Comparison of ENCODE assay signal across 8 cellular contexts in genomic region chr3:111967651-111968274, GRCh38. TPM values are rescaled to one million over a fixed set of nuclear protein-coding genes. Genes with fewer than 3 reads are reported as not detected.
A peak's percentile ranks its signal among the peaks of the same experiment; 100 is the strongest.
DNase-seq lines count a peak whose midpoint lies in the region; ATAC-seq and TF ChIP-seq lines count a peak whose summit lies in the region.

No MANE protein-coding gene starts in this region.

- H3K9me3 ChIP-seq in BLaER1 (no peaks in the 10 kb centered on the region), liver (ENCODE audit: control insufficient read depth in 4 of 4, low read length in 3 of 4) (no peaks in the 10 kb centered on the region)

- TF ChIP-seq RAD21 in liver (IDR thresholded peaks at IDR 0.05), result peak; percentile 95 to 97

- H3K27ac ChIP-seq in BLaER1 (no peak overlapping the region), liver (ENCODE audit: low read depth in 1 of 2, low read length in 2 of 2) (peak overlapping the region in 1 of 2 donors; percentile 52)

- no peaks in the 10 kb centered on the region for H4K20me1 ChIP-seq in BLaER1

- peak; percentile 96 for ATAC-seq in HG03432 (IDR thresholded peaks at IDR 0.05; ENCODE audit: unreplicated experiment)

- TF ChIP-seq CTCF in choroid plexus epithelial cell (conservative IDR thresholded peaks at IDR 0.05; ENCODE audit: low read depth, low read length), result peak; percentile 95
- TF ChIP-seq CTCF in liver (IDR thresholded peaks at IDR 0.05; ENCODE audit: low read depth, low read length, missing input control), result peak; percentile 87

- peak overlapping the region; percentile 30 for H3K4me2 ChIP-seq in BLaER1

- H3K4me3 ChIP-seq in BLaER1 (no peak overlapping the region), choroid plexus epithelial cell (ENCODE audit: low read depth, low read length) (no peak overlapping the region), liver (ENCODE audit: low read depth in 1 of 3, low read length in 3 of 3) (no peak overlapping the region)

- H3K9ac ChIP-seq in BLaER1 (no peak overlapping the region), liver (ENCODE audit: low read depth in 1 of 2, low read length in 2 of 2) (peak overlapping the region in 1 of 2 donors; percentile 8)

- no peaks in the 10 kb centered on the region for H3K36me3 ChIP-seq in BLaER1
- peaks cover 3 to 33% (median 10%) of the 10 kb centered on the region in 4 donors for H3K36me3 ChIP-seq in liver (ENCODE audit: control insufficient read depth in 4 of 4, insufficient read depth in 3 of 4, low read depth in 1 of 4, low read length in 3 of 4)

- DNase-seq in GM19240 (ENCODE audit: insufficient read length, low spot score) (peak; percentile 20), NCI-H460 (ENCODE audit: extremely low read depth, low read depth) (peak; percentile 76), choroid plexus epithelial cell (ENCODE audit: low read depth) (peak; percentile 90)
- peak; percentile 76 for DNase-seq in activated CD4-positive, alpha-beta T cell treated with anti-CD3 and anti-CD28 coated beads for 24 hours (ENCODE audit: low read depth in 2 of 2)
- peak; percentile 78 to 81 for DNase-seq in stimulated activated CD4-positive, alpha-beta T cell treated with anti-CD3 and anti-CD28 coated beads, Interleukin-4, amount 100 ng/mL, for 48 hours (ENCODE audit: low read depth in 2 of 2)

- 11% methylated on average over 8 of the region's 8 CpGs for WGBS in liver

- H3K27me3 ChIP-seq in BLaER1 (no peaks in the 10 kb centered on the region), liver (ENCODE audit: control insufficient read depth in 4 of 4, insufficient read depth in 4 of 4, low read length in 3 of 4) (no peaks in the 10 kb centered on the region)

- H3K4me1 ChIP-seq in BLaER1 (peaks cover 38% of the 10 kb centered on the region), liver (ENCODE audit: control insufficient read depth in 4 of 4, insufficient read depth in 4 of 4, low read length in 3 of 4) (peaks cover 0 to 20% (median 11%) of the 10 kb centered on the region in 4 donors)

TF ChIP-seq in liver, 16 proteins besides CTCF, POLR2A, EP300 and RAD21:
- peak in 1 of 2 donors; percentile 54 for TF ChIP-seq HNF4A (conservative IDR thresholded peaks at IDR 0.05)
- peak in 1 of 2 donors; percentile 38 for TF ChIP-seq RXRA (IDR thresholded peaks at IDR 0.05)
- TF ChIP-seq MAX (IDR thresholded peaks at IDR 0.05), result no peak
- TF ChIP-seq EGR1 (IDR thresholded peaks at IDR 0.05; ENCODE audit: low read depth in 2 of 2), result no peak
TF ChIP-seq in liver: peak in this region for 2.

RNA-seq across cellular contexts. Expression of gene ABHD10, which starts 11.1 kb away (rescaled TPM):
- 68.6 and 70.3 TPM in 2 replicates for total RNA-seq in NCI-H460 (2014; rRNA removed; shearing (Covaris generic))
- 47.6 and 69.5 TPM in 2 replicates for polyA plus RNA-seq in NCI-H460 (2014; cell fraction: nucleus; rRNA removed)
- total RNA-seq in liver, result 10 to 100 TPM; 18.7 to 22.1 TPM
- polyA plus RNA-seq in liver, result 10 to 100 TPM; 15.1 to 19.1 TPM

RNA-seq across cellular contexts. Expression of gene TAGLN3, which starts 31.0 kb away (rescaled TPM):
- total RNA-seq in NCI-H460 (2014; rRNA removed; shearing (Covaris generic)), result not detected in 2 replicates
- polyA plus RNA-seq in NCI-H460 (2014; cell fraction: nucleus; rRNA removed), result not detected in 2 replicates
- total RNA-seq in liver, result not detected
- not detected for polyA plus RNA-seq in liver

Comparison
In these comparisons a context has a peak if more than half of its experiments do, and no peak if none do; other contexts are left out.
1. DNase-seq: peak in every context shown above with its lines; median percentile 90 in choroid plexus epithelial cell; 80 in stimulated activated CD4-positive, alpha-beta T cell treated with anti-CD3 and anti-CD28 coated beads, Interleukin-4, amount 100 ng/mL, for 48 hours; 76 in NCI-H460; 76 in activated CD4-positive, alpha-beta T cell treated with anti-CD3 and anti-CD28 coated beads for 24 hours; 20 in GM19240.